1 cellular context compared by ENCODE assay signal in the genomic region with DNA sequence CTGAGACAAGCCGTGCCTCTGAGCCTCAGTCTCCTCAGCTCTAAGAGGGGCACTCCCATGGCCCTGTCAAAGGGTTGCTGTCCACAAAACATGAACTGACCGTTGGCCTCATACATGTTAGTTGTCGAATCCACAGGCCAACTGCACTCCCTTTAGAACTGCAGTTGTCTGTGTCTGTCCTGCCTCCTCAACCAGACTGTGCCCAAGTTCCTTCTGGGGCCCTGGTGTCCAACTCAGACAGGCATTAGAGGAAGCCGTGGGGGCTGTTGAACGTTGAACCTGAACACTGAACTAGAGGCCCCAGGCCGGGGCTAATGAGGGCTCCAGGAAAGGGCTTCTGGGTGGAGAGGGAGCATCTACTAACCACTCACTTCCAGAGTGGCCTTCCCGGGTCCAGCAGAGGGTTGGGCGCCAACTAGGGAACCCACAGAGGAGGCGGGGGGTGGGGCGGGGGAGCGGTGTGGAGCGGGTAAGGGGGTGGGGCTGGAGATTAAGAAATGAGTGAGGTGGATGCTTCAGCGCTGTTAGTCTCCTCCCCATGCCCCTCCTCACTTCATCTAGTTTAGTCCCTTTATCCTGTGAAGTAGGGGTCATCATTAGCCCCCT.
TF ChIP-seq lines count a peak whose summit lies in the region.

A gene with protein sequence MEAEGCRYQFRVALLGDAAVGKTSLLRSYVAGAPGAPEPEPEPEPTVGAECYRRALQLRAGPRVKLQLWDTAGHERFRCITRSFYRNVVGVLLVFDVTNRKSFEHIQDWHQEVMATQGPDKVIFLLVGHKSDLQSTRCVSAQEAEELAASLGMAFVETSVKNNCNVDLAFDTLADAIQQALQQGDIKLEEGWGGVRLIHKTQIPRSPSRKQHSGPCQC (plus strand): TSS at position 558 of the 606 bp plus-strand sequence. CDS start 247 bp downstream, outside the sequence.

TF ChIP-seq in HepG2, 621 proteins besides CTCF, POLR2A, EP300 and RAD21 (continued from another document and continues in another):
- TF ChIP-seq, protein P1, sequence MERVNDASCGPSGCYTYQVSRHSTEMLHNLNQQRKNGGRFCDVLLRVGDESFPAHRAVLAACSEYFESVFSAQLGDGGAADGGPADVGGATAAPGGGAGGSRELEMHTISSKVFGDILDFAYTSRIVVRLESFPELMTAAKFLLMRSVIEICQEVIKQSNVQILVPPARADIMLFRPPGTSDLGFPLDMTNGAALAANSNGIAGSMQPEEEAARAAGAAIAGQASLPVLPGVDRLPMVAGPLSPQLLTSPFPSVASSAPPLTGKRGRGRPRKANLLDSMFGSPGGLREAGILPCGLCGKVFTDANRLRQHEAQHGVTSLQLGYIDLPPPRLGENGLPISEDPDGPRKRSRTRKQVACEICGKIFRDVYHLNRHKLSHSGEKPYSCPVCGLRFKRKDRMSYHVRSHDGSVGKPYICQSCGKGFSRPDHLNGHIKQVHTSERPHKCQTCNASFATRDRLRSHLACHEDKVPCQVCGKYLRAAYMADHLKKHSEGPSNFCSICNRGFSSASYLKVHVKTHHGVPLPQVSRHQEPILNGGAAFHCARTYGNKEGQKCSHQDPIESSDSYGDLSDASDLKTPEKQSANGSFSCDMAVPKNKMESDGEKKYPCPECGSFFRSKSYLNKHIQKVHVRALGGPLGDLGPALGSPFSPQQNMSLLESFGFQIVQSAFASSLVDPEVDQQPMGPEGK (CRISPR knock-in tag; IDR thresholded peaks at IDR 0.05) = peak; percentile 68
- TF ChIP-seq NFIC (IDR thresholded peaks at IDR 0.05; ENCODE audit: low read length) = no peak
- TF ChIP-seq KLF13 (CRISPR knock-in tag; IDR thresholded peaks at IDR 0.05) = no peak
- TF ChIP-seq MBNL3 (CRISPR knock-in tag; conservative IDR thresholded peaks at IDR 0.05) = no peak
- TF ChIP-seq EHMT2 (IDR thresholded peaks at IDR 0.05; ENCODE audit: borderline replicate concordance, low read depth, low read length) = no peak
- no peak for TF ChIP-seq HMG20B (CRISPR knock-in tag; conservative IDR thresholded peaks at IDR 0.05)
- no peak for TF ChIP-seq RORA (CRISPR knock-in tag; IDR thresholded peaks at IDR 0.05)
- 0 out of 2 replicates have a peak, but pooled peaks have one; percentile 42 for TF ChIP-seq SP4 (CRISPR knock-in tag; IDR thresholded peaks at IDR 0.05)
- peak; percentile 59 for TF ChIP-seq RXRA (CRISPR knock-in tag; IDR thresholded peaks at IDR 0.05)
- TF ChIP-seq TRIM24 (CRISPR knock-in tag; IDR thresholded peaks at IDR 0.05) = no peak
- TF ChIP-seq WIZ (CRISPR knock-in tag; IDR thresholded peaks at IDR 0.05) = 0 out of 2 replicates have a peak, but pooled peaks have one; percentile 29
- TF ChIP-seq ZNF530 (CRISPR knock-in tag; IDR thresholded peaks at IDR 0.05; ENCODE audit: low read depth) = no peak
- TF ChIP-seq KLF6 (CRISPR knock-in tag; IDR thresholded peaks at IDR 0.05) = no peak
- no peak for TF ChIP-seq JUN (CRISPR knock-in tag; IDR thresholded peaks at IDR 0.05)
- no peak for TF ChIP-seq SOX6 (IDR thresholded peaks at IDR 0.05)
- 0 out of 2 replicates have a peak, but pooled peaks have one; percentile 28 for TF ChIP-seq SOX6 (CRISPR knock-in tag; IDR thresholded peaks at IDR 0.05)
- no peak for TF ChIP-seq CHCHD3 (CRISPR knock-in tag; IDR thresholded peaks at IDR 0.05)
- TF ChIP-seq ZNF614 (CRISPR knock-in tag; IDR thresholded peaks at IDR 0.05; ENCODE audit: borderline replicate concordance) = peak; percentile 63; the same call in 1 of the 2 replicates
- TF ChIP-seq, protein P2, sequence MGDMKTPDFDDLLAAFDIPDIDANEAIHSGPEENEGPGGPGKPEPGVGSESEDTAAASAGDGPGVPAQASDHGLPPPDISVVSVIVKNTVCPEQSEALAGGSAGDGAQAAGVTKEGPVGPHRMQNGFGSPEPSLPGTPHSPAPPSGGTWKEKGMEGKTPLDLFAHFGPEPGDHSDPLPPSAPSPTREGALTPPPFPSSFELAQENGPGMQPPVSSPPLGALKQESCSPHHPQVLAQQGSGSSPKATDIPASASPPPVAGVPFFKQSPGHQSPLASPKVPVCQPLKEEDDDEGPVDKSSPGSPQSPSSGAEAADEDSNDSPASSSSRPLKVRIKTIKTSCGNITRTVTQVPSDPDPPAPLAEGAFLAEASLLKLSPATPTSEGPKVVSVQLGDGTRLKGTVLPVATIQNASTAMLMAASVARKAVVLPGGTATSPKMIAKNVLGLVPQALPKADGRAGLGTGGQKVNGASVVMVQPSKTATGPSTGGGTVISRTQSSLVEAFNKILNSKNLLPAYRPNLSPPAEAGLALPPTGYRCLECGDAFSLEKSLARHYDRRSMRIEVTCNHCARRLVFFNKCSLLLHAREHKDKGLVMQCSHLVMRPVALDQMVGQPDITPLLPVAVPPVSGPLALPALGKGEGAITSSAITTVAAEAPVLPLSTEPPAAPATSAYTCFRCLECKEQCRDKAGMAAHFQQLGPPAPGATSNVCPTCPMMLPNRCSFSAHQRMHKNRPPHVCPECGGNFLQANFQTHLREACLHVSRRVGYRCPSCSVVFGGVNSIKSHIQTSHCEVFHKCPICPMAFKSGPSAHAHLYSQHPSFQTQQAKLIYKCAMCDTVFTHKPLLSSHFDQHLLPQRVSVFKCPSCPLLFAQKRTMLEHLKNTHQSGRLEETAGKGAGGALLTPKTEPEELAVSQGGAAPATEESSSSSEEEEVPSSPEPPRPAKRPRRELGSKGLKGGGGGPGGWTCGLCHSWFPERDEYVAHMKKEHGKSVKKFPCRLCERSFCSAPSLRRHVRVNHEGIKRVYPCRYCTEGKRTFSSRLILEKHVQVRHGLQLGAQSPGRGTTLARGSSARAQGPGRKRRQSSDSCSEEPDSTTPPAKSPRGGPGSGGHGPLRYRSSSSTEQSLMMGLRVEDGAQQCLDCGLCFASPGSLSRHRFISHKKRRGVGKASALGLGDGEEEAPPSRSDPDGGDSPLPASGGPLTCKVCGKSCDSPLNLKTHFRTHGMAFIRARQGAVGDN (CRISPR knock-in tag; IDR thresholded peaks at IDR 0.05) = peak; percentile 69
- TF ChIP-seq MIER2 (CRISPR knock-in tag; IDR thresholded peaks at IDR 0.05) = 0 out of 2 replicates have a peak, but pooled peaks have one; percentile 11
- TF ChIP-seq MIXL1 (CRISPR knock-in tag; IDR thresholded peaks at IDR 0.05) = peak; percentile 80
- TF ChIP-seq HDAC1 (CRISPR knock-in tag; IDR thresholded peaks at IDR 0.05) = peak; percentile 11; the same call in 1 of the 2 replicates
- peak; percentile 77; the same call in 1 of the 2 replicates for TF ChIP-seq ZNF335 (CRISPR knock-in tag; IDR thresholded peaks at IDR 0.05)
- no peak for TF ChIP-seq DNMT3B (CRISPR knock-in tag; conservative IDR thresholded peaks at IDR 0.05)
- no peak for TF ChIP-seq PAX8 (CRISPR knock-in tag; IDR thresholded peaks at IDR 0.05; ENCODE audit: borderline replicate concordance)
- TF ChIP-seq ZBTB8A (CRISPR knock-in tag; IDR thresholded peaks at IDR 0.05; ENCODE audit: borderline replicate concordance, low read depth) = no peak
- no peak for TF ChIP-seq PITX1 (CRISPR knock-in tag; IDR thresholded peaks at IDR 0.05)
- no peak for TF ChIP-seq NONO (IDR thresholded peaks at IDR 0.05)
- 0 out of 2 replicates have a peak, but pooled peaks have one; percentile 30 for TF ChIP-seq NONO (CRISPR knock-in tag; conservative IDR thresholded peaks at IDR 0.05)
- TF ChIP-seq ZFP36L2 (CRISPR knock-in tag; IDR thresholded peaks at IDR 0.05) = no peak
- peak; percentile 59; the same call in 1 of the 2 replicates for TF ChIP-seq ZBTB7B (CRISPR knock-in tag; IDR thresholded peaks at IDR 0.05)
- 0 out of 2 replicates have a peak, but pooled peaks have one; percentile 27 for TF ChIP-seq PPARG (CRISPR knock-in tag; conservative IDR thresholded peaks at IDR 0.05)
- no peak for TF ChIP-seq ATRX (CRISPR knock-in tag; IDR thresholded peaks at IDR 0.05; ENCODE audit: borderline replicate concordance)
- no peak for TF ChIP-seq KDM4B (CRISPR knock-in tag; IDR thresholded peaks at IDR 0.05)
- no peak for TF ChIP-seq ZNF781 (CRISPR knock-in tag; IDR thresholded peaks at IDR 0.05; ENCODE audit: borderline replicate concordance, not compliant biosample characterization)
- no peak for TF ChIP-seq ZNF598 (CRISPR knock-in tag; IDR thresholded peaks at IDR 0.05; ENCODE audit: borderline replicate concordance)
- TF ChIP-seq NR2F1 (CRISPR knock-in tag; IDR thresholded peaks at IDR 0.05) = 0 out of 4 replicates have a peak, but pooled peaks of 1 of the 2 experiments have one; percentile 13
- no peak for TF ChIP-seq CHD2 (IDR thresholded peaks at IDR 0.05; ENCODE audit: low read depth, low read length)
- TF ChIP-seq, protein P3, sequence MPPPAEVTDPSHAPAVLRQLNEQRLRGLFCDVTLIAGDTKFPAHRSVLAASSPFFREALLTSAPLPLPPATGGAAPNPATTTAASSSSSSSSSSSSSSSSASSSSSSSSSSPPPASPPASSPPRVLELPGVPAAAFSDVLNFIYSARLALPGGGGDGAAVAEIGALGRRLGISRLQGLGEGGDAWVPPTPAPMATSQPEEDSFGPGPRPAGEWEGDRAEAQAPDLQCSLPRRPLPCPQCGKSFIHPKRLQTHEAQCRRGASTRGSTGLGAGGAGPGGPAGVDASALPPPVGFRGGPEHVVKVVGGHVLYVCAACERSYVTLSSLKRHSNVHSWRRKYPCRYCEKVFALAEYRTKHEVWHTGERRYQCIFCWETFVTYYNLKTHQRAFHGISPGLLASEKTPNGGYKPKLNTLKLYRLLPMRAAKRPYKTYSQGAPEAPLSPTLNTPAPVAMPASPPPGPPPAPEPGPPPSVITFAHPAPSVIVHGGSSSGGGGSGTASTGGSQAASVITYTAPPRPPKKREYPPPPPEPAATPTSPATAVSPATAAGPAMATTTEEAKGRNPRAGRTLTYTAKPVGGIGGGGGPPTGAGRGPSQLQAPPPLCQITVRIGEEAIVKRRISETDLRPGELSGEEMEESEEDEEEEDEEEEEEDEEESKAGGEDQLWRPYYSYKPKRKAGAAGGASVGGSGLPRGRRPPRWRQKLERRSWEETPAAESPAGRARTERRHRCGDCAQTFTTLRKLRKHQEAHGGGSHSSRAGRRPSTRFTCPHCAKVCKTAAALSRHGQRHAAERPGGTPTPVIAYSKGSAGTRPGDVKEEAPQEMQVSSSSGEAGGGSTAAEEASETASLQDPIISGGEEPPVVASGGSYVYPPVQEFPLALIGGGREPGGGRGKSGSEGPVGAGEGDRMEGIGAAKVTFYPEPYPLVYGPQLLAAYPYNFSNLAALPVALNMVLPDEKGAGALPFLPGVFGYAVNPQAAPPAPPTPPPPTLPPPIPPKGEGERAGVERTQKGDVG (CRISPR knock-in tag; IDR thresholded peaks at IDR 0.05; ENCODE audit: borderline replicate concordance) = no peak
- no peak for TF ChIP-seq ZNF292 (CRISPR knock-in tag; IDR thresholded peaks at IDR 0.05; ENCODE audit: borderline replicate concordance, low read depth)
- TF ChIP-seq ZNF776 (CRISPR knock-in tag; IDR thresholded peaks at IDR 0.05) = 0 out of 2 replicates have a peak, but pooled peaks have one; percentile 31
- peak; percentile 14 for TF ChIP-seq ZEB1 (IDR thresholded peaks at IDR 0.05; ENCODE audit: insufficient replicate concordance, low read depth)
- 0 out of 2 replicates have a peak, but pooled peaks have one; percentile 14 for TF ChIP-seq SRF (IDR thresholded peaks at IDR 0.05; ENCODE audit: low read depth, low read length)
- peak; percentile 47 for TF ChIP-seq SAP130 (CRISPR knock-in tag; IDR thresholded peaks at IDR 0.05; ENCODE audit: low read depth)
- TF ChIP-seq, protein P4, sequence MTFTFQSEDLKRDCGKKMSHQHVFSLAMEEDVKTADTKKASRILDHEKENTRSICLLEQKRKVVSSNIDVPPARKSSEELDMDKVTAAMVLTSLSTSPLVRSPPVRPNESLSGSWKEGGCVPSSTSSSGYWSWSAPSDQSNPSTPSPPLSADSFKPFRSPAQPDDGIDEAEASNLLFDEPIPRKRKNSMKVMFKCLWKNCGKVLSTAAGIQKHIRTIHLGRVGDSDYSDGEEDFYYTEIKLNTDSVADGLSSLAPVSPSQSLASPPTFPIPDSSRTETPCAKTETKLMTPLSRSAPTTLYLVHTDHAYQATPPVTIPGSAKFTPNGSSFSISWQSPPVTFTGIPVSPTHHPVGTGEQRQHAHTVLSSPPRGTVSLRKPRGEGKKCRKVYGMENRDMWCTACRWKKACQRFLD (CRISPR knock-in tag; IDR thresholded peaks at IDR 0.05; ENCODE audit: borderline replicate concordance) = no peak
- no peak for TF ChIP-seq TBP (CRISPR knock-in tag; IDR thresholded peaks at IDR 0.05)
- TF ChIP-seq ZNF841 (CRISPR knock-in tag; IDR thresholded peaks at IDR 0.05; ENCODE audit: borderline replicate concordance) = no peak
- no peak for TF ChIP-seq SNAPC2 (CRISPR knock-in tag; IDR thresholded peaks at IDR 0.05)
- TF ChIP-seq, protein P5, sequence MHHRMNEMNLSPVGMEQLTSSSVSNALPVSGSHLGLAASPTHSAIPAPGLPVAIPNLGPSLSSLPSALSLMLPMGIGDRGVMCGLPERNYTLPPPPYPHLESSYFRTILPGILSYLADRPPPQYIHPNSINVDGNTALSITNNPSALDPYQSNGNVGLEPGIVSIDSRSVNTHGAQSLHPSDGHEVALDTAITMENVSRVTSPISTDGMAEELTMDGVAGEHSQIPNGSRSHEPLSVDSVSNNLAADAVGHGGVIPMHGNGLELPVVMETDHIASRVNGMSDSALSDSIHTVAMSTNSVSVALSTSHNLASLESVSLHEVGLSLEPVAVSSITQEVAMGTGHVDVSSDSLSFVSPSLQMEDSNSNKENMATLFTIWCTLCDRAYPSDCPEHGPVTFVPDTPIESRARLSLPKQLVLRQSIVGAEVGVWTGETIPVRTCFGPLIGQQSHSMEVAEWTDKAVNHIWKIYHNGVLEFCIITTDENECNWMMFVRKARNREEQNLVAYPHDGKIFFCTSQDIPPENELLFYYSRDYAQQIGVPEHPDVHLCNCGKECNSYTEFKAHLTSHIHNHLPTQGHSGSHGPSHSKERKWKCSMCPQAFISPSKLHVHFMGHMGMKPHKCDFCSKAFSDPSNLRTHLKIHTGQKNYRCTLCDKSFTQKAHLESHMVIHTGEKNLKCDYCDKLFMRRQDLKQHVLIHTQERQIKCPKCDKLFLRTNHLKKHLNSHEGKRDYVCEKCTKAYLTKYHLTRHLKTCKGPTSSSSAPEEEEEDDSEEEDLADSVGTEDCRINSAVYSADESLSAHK (CRISPR knock-in tag; IDR thresholded peaks at IDR 0.05; ENCODE audit: borderline replicate concordance) = no peak
- TF ChIP-seq ZNF180 (CRISPR knock-in tag; IDR thresholded peaks at IDR 0.05; ENCODE audit: borderline replicate concordance, low read depth) = no peak
- TF ChIP-seq ZNF441 (CRISPR knock-in tag; IDR thresholded peaks at IDR 0.05; ENCODE audit: borderline replicate concordance) = no peak
- peak; percentile 49; the same call in 1 of the 2 replicates for TF ChIP-seq POGZ (CRISPR knock-in tag; IDR thresholded peaks at IDR 0.05)
- no peak for TF ChIP-seq ZSCAN25 (CRISPR knock-in tag; IDR thresholded peaks at IDR 0.05)
- peak; percentile 60; the same call in 1 of the 2 replicates for TF ChIP-seq ERF (CRISPR knock-in tag; IDR thresholded peaks at IDR 0.05)
- TF ChIP-seq ZNF256 (CRISPR knock-in tag; conservative IDR thresholded peaks at IDR 0.05) = no peak
- TF ChIP-seq FOXK1 (CRISPR knock-in tag; IDR thresholded peaks at IDR 0.05; ENCODE audit: borderline replicate concordance, low read depth) = no peak
- no peak for TF ChIP-seq HOXA9 (CRISPR knock-in tag; IDR thresholded peaks at IDR 0.05; ENCODE audit: borderline replicate concordance)
- TF ChIP-seq KDM6A (CRISPR knock-in tag; IDR thresholded peaks at IDR 0.05; ENCODE audit: low read depth) = peak; percentile 71
- TF ChIP-seq HMG20A (CRISPR knock-in tag; IDR thresholded peaks at IDR 0.05; ENCODE audit: borderline replicate concordance) = no peak; the same call in 1 of the 2 replicates
- no peak for TF ChIP-seq RFX5 (IDR thresholded peaks at IDR 0.05; ENCODE audit: low read depth, low read length)
- peak; percentile 62 for TF ChIP-seq ZBTB38 (CRISPR knock-in tag; IDR thresholded peaks at IDR 0.05)
